ENCODE assay signal across 21 cellular contexts in genomic region chr10:83122336-83122735, GRCh38.
DNase-seq lines count a peak whose midpoint lies in the region; ATAC-seq and TF ChIP-seq lines count a peak whose summit lies in the region.
"Had no signal": no experiment of that assay in that cellular context is flagged by ENCODE, and none has a peak within 500 bp of the region (broad histone marks: within the 10 kb centered on the region; RNA-seq: fewer than 3 reads in every experiment).

No MANE protein-coding gene starts in this region.

- ATAC-seq in esophagus mucosa: peak; percentile 32
- no peak for ATAC-seq in HG02938 (IDR thresholded peaks at IDR 0.05; ENCODE audit: unreplicated experiment)
- ATAC-seq: K562, PC-3 had no signal

- H3K36me3 ChIP-seq in BJ (ENCODE audit: control insufficient read depth, insufficient read depth, low read length) (no peaks in the 10 kb centered on the region), smooth muscle cell (ENCODE audit: low read depth) (no peaks in the 10 kb centered on the region)

- peak overlapping the region; percentile 13 for H3K4me2 ChIP-seq in smooth muscle cell
- H3K4me2 ChIP-seq: SK-N-SH had no signal

- TF ChIP-seq CTCF in BJ (IDR thresholded peaks at IDR 0.05; ENCODE audit: insufficient read depth, low read depth, low read length): no peak
- no peak for TF ChIP-seq CTCF in VCaP (conservative IDR thresholded peaks at IDR 0.05)
- no peak for TF ChIP-seq CTCF in smooth muscle cell (IDR thresholded peaks at IDR 0.05; ENCODE audit: borderline replicate concordance, insufficient read depth, poor library complexity, severe bottlenecking)
- TF ChIP-seq CTCF in CD14-positive monocyte (IDR thresholded peaks at IDR 0.05): no peak

- H4K20me1 ChIP-seq in smooth muscle cell (ENCODE audit: low read depth): no peaks in the 10 kb centered on the region

- H3K4me3 Mint-ChIP-seq in CD14-positive monocyte: no peak overlapping the region
- H3K4me3 Mint-ChIP-seq: B cell; CD4-positive, alpha-beta T cell had no signal

- intact Hi-C loops in CD14-positive monocyte (cut with micrococcal nuclease): no loop called here

- no peaks in the 10 kb centered on the region for H3K9me3 ChIP-seq in smooth muscle cell (replicated peaks; ENCODE audit: low read depth)
- H3K9me3 ChIP-seq: Caco-2, SK-N-SH had no signal

- no peaks in the 10 kb centered on the region for H3F3A ChIP-seq in smooth muscle cell (ENCODE audit: low read depth)

- no peak overlapping the region for H2AFZ ChIP-seq in smooth muscle cell (ENCODE audit: low read depth)

- H3K4me3 ChIP-seq in BJ (ENCODE audit: low read depth, low read length) (no peak overlapping the region), smooth muscle cell (no peak overlapping the region)
- H3K4me3 ChIP-seq: K562 had no signal

- H3K79me2 ChIP-seq in smooth muscle cell (ENCODE audit: low read depth): no peaks in the 10 kb centered on the region

- POLR2A ChIA-PET in BJ (lab: Charles Lee): no interaction called here

- CTCF ChIA-PET in BJ (lab: Yijun Ruan, JAX): no interaction called here

- H3K27ac Mint-ChIP-seq in CD14-positive monocyte: no peak overlapping the region
- H3K27ac Mint-ChIP-seq: B cell; CD4-positive, alpha-beta T cell had no signal

- H3K27me3 ChIP-seq in BJ (ENCODE audit: control insufficient read depth, insufficient read depth, low read length): no peaks in the 10 kb centered on the region
- H3K27me3 ChIP-seq in smooth muscle cell (ENCODE audit: low read depth): no peaks in the 10 kb centered on the region

- no peak overlapping the region for H3K9ac ChIP-seq in smooth muscle cell (ENCODE audit: low read depth)
- H3K9ac ChIP-seq: SK-N-SH had no signal

- DNase-seq in BJ (ENCODE audit: low read depth): peak; percentile 89
- DNase-seq in smooth muscle cell (lab: John Stamatoyannopoulos, UW; ENCODE audit: unreplicated experiment): no peak
- DNase-seq in CD14-positive monocyte (ENCODE audit: low spot score): no peak
- DNase-seq in NCI-H2081 (lab: John Stamatoyannopoulos, UW): no peak
- DNase-seq: Caco-2; CD4-positive, alpha-beta T cell; DMS153; GF-D8; MV-4-11; NCI-H187 treated with DMSO at 0.1 percent for 48 hours; NCI-H345; NCI-H526; PC-3; RPMI8226; SHP77 treated with DMSO at 0.1 percent for 48 hours; SK-N-SH had no signal

- H3K4me1 Mint-ChIP-seq in CD14-positive monocyte: no peaks in the 10 kb centered on the region
- H3K4me1 Mint-ChIP-seq: B cell had no signal

- no peaks in the 10 kb centered on the region for H3K4me1 ChIP-seq in smooth muscle cell (ENCODE audit: low read depth)
- H3K4me1 ChIP-seq: Caco-2 had no signal

- H3K9me3 Mint-ChIP-seq in CD14-positive monocyte: peaks cover 0 to 4% (median 0%) of the 10 kb centered on the region in 7 donors

- peak overlapping the region; percentile 54 for H3K27ac ChIP-seq in VCaP
- no peak overlapping the region for H3K27ac ChIP-seq in smooth muscle cell (ENCODE audit: low read depth)

- H3K27me3 Mint-ChIP-seq in CD14-positive monocyte (ENCODE audit: low read depth in 3 of 3): no peaks in the 10 kb centered on the region
- H3K27me3 Mint-ChIP-seq: B cell; CD4-positive, alpha-beta T cell had no signal

- WGBS in smooth muscle cell (ENCODE audit: low lambda C conversion rate): 40% methylated on average over 2 of the region's 2 CpGs

- no peaks in the 10 kb centered on the region for H3K36me3 Mint-ChIP-seq in CD14-positive monocyte
